In genomic region chr1:95233737-95234493, GRCh38 we compare ENCODE assay signal across 8 cellular contexts. TPM values are rescaled to one million over a fixed set of nuclear protein-coding genes. Genes with fewer than 3 reads are reported as not detected.
A peak's percentile ranks its signal among the peaks of the same experiment; 100 is the strongest.
DNase-seq lines count a peak whose midpoint lies in the region; ATAC-seq and TF ChIP-seq lines count a peak whose summit lies in the region.

Gene RWDD3 (plus strand): TSS chr1:95234210. CDS start chr1:95234231, 21 bp downstream.

- H3K9me2 ChIP-seq in neural cell (ENCODE audit: insufficient read depth, low read length), result no peaks in the 10 kb centered on the region

- H4K20me1 ChIP-seq in neural cell (ENCODE audit: insufficient read depth), result no peaks in the 10 kb centered on the region

- peak; percentile 79 for TF ChIP-seq RAD21 in neural cell (conservative IDR thresholded peaks at IDR 0.05)

- intact Hi-C loops in stomach (cut with DNase I; ENCODE audit: low total_unique reads), result loop anchor here (10.0 kb wide), 1 partner anchor 149 kb away; no protein-coding TSS in a partner anchor

- peak; percentile 85 for DNase-seq in G401 (ENCODE audit: low spot score)
- DNase-seq in GOT3 (lab: John Stamatoyannopoulos, UW), result peak; percentile 76
- DNase-seq in LHCN-M2 (ENCODE audit: low read depth), result peak; percentile 85
- peak; percentile 91 for DNase-seq in RWPE2 (ENCODE audit: low spot score)
- DNase-seq in activated effector memory CD4-positive, alpha-beta T cell treated with Interleukin-2 at 50 U/mL for 16 hours, result peak; percentile 94
- DNase-seq in fibroblast of the aortic adventitia (ENCODE audit: low read depth), result peak; percentile 85
- DNase-seq in stomach, result peak; percentile 96

- in situ Hi-C loops in G401 (cut with HindIII; ENCODE audit: low sequenced_read_pairs), result no loop called here

- TF ChIP-seq EP300 in neural cell (conservative IDR thresholded peaks at IDR 0.05; ENCODE audit: poor library complexity, severe bottlenecking) (peak; percentile 27), stomach (IDR thresholded peaks at IDR 0.05) (peak; percentile 15)

- peak within 1 kb of the TSS; percentile 32 for H3K4me2 ChIP-seq in neural cell (ENCODE audit: low read length)

- H3K27me3 ChIP-seq in RWPE2 (ENCODE audit: insufficient read depth, poor library complexity, severe bottlenecking), result no peaks in the 10 kb centered on the region
- H3K27me3 ChIP-seq in neural cell (ENCODE audit: insufficient read depth, low read depth, low read length), result no peaks in the 10 kb centered on the region
- H3K27me3 ChIP-seq in stomach, result no peaks in the 10 kb centered on the region

- ATAC-seq in RWPE2 (ENCODE audit: low read depth), result peak; percentile 91

- no peaks in the 10 kb centered on the region for H3F3A ChIP-seq in neural cell (ENCODE audit: insufficient read depth, low read length, poor library complexity, severe bottlenecking)

- H3K9me3 ChIP-seq in RWPE2 (ENCODE audit: severe bottlenecking) (no peaks in the 10 kb centered on the region), neural cell (ENCODE audit: low read length) (no peaks in the 10 kb centered on the region), stomach (no peaks in the 10 kb centered on the region)

- H3K36me3 ChIP-seq in RWPE2 (ENCODE audit: low read depth) (no peaks in the 10 kb centered on the region), neural cell (ENCODE audit: insufficient read depth, low read length) (no peaks in the 10 kb centered on the region), stomach (no peaks in the 10 kb centered on the region)

- H3K4me3 ChIP-seq in RWPE2 (ENCODE audit: severe bottlenecking), result peak within 1 kb of the TSS; percentile 65
- peak within 1 kb of the TSS; percentile 85 for H3K4me3 ChIP-seq in fibroblast of the aortic adventitia (ENCODE audit: low read depth, low read length)
- H3K4me3 ChIP-seq in neural cell (ENCODE audit: low read length), result peak within 1 kb of the TSS; percentile 85
- H3K4me3 ChIP-seq in stomach, result peak within 1 kb of the TSS; percentile 64 to 89 (median 77)

- H3K9ac ChIP-seq in neural cell (ENCODE audit: low read length), result peak within 1 kb of the TSS; percentile 82

- WGBS in stomach, 5 donors, result 0 to 2% (median 0%) methylated on average over 35 to 71 of the region's 71 CpGs

- H3K4me1 ChIP-seq in RWPE2 (ENCODE audit: insufficient read depth, poor library complexity, severe bottlenecking) (no peaks in the 10 kb centered on the region), stomach (peaks cover 12 to 76% (median 43%) of the 10 kb centered on the region in 4 donors)

- H3K79me2 ChIP-seq in neural cell (replicated peaks; ENCODE audit: insufficient read depth, low read length), result peaks cover 5% of the 10 kb centered on the region

- H3K27ac ChIP-seq in RWPE2 (ENCODE audit: poor library complexity, severe bottlenecking) (peak within 1 kb of the TSS; percentile 30), neural cell (ENCODE audit: low read length) (peak within 1 kb of the TSS; percentile 38), stomach (peak within 1 kb of the TSS; percentile 78 to 88 (median 85))

- peak in 1 of 4 donors; percentile 19 for TF ChIP-seq POLR2A in stomach (IDR thresholded peaks at IDR 0.05)

- TF ChIP-seq CTCF in RWPE2 (IDR thresholded peaks at IDR 0.05; ENCODE audit: poor library complexity, severe bottlenecking) (peak; percentile 97), fibroblast of the aortic adventitia (IDR thresholded peaks at IDR 0.05; ENCODE audit: insufficient read depth, low read length) (peak; percentile 56), neural cell (IDR thresholded peaks at IDR 0.05; ENCODE audit: poor library complexity, severe bottlenecking) (peak; percentile 89), stomach (IDR thresholded peaks at IDR 0.05) (peak in 5 of 7 experiments; percentile 30 to 93 (median 89))

- H2AFZ ChIP-seq in neural cell (ENCODE audit: low read depth, low read length), result peak within 1 kb of the TSS; percentile 88

TF ChIP-seq in neural cell, 6 proteins besides CTCF, POLR2A, EP300 and RAD21:
- TF ChIP-seq EZH2 (IDR thresholded peaks at IDR 0.05; ENCODE audit: borderline replicate concordance, insufficient read depth, low read length, poor library complexity, severe bottlenecking), result no peak
- peak; percentile 81 for TF ChIP-seq SMC3 (conservative IDR thresholded peaks at IDR 0.05; ENCODE audit: poor library complexity)
- peak; percentile 77 for TF ChIP-seq POLR2AphosphoS5 (IDR thresholded peaks at IDR 0.05)
- TF ChIP-seq REST (IDR thresholded peaks at IDR 0.05; ENCODE audit: borderline replicate concordance), result no peak
- TF ChIP-seq MXI1 (conservative IDR thresholded peaks at IDR 0.05; ENCODE audit: poor library complexity, severe bottlenecking), result no peak

RNA-seq across cellular contexts. Expression of gene RWDD3, which starts in this region (rescaled TPM):
- 15.6 and 19.6 TPM in 2 replicates for total RNA-seq in G401 (2014; rRNA removed; shearing (Covaris generic))
- total RNA-seq in LHCN-M2 (2014; rRNA removed) (10.2 and 12.6 TPM in 2 replicates), fibroblast of the aortic adventitia (ENCODE audit: low replicate concordance) (12.5 and 20.6 TPM in 2 replicates), stomach (10 to 100 TPM in 3 of 5 donors, 1 to 10 TPM in 2; 8.1 to 36.2 (median 20.0) TPM)
- 9.0 TPM for polyA plus RNA-seq in LHCN-M2 (2012)
- polyA plus RNA-seq in neural cell (34.4 and 41.1 TPM in 2 replicates), stomach (10 to 100 TPM; 19.3 to 25.4 (median 19.9) TPM)
- polyA minus RNA-seq in neural cell, result 21.8 and 24.1 TPM in 2 replicates

Comparison
In these comparisons a context has a peak if more than half of its experiments do, and no peak if none do; other contexts are left out.
1. Peak in every context shown above with its lines: DNase-seq, ATAC-seq, H3K4me3 ChIP-seq and H3K27ac ChIP-seq.
2. H3K27ac ChIP-seq: peak in every context shown above with its lines; median percentile 85 in stomach; 38 in neural cell; 30 in RWPE2.